In genomic region chr2:87466591-87467120, GRCh38 we compare ENCODE assay signal across 8 cellular contexts.
DNase-seq lines count a peak whose midpoint lies in the region; ATAC-seq and TF ChIP-seq lines count a peak whose summit lies in the region.
"Not testable (repeated sequence)": the region's sequence is repeated elsewhere in the genome, so short reads cannot be mapped to it uniquely, and the experiment has no call there.

No MANE protein-coding gene starts in this region.

- not testable (repeated sequence) for H3K4me3 Mint-ChIP-seq in activated T-cell treated with anti-CD3 and anti-CD28 coated beads, Interleukin-2, amount 50 U/mL, for 24 hours; effector memory CD8-positive, alpha-beta T cell; neural crest cell; stimulated activated memory B cell treated with anti-CD40 and anti-IgM and Interleukin-4, amounts not matched to agents 10 μg/mL and 1 μg/mL and 100 μg/mL, for 72 hours

- ATAC-seq in GM18505 (IDR thresholded peaks at IDR 0.05; ENCODE audit: unreplicated experiment) (peak; percentile 51), GM21619 (IDR thresholded peaks at IDR 0.05; ENCODE audit: unreplicated experiment) (peak; percentile 57), HG03196 (IDR thresholded peaks at IDR 0.05; ENCODE audit: unreplicated experiment) (peak; percentile 51)
- ATAC-seq in effector memory CD8-positive, alpha-beta T cell (replicated peaks), result peak; percentile 92
- ATAC-seq in stimulated activated memory B cell treated with anti-CD40 and anti-IgM and Interleukin-4, amounts not matched to agents 10 μg/mL and 1 μg/mL and 100 μg/mL, for 72 hours, result peak; percentile 76

- TF ChIP-seq CTCF in neural crest cell (conservative IDR thresholded peaks at IDR 0.05), result peak; percentile 42

- not testable (repeated sequence) for TF ChIP-seq POLR2A in GM18505 (IDR thresholded peaks at IDR 0.05; ENCODE audit: borderline replicate concordance, extremely low read depth, insufficient read depth, insufficient read length)

- peaks cover 19% of the 10 kb centered on the region for H3K4me1 Mint-ChIP-seq in activated T-cell treated with anti-CD3 and anti-CD28 coated beads, Interleukin-2, amount 50 U/mL, for 24 hours (ENCODE audit: low read depth)
- peaks cover 23 to 24% of the 10 kb centered on the region in 2 donors for H3K4me1 Mint-ChIP-seq in effector memory CD8-positive, alpha-beta T cell (ENCODE audit: low read depth in 2 of 2)
- not testable (repeated sequence) for H3K4me1 Mint-ChIP-seq in neural crest cell
- peaks cover 34% of the 10 kb centered on the region for H3K4me1 Mint-ChIP-seq in stimulated activated memory B cell treated with anti-CD40 and anti-IgM and Interleukin-4, amounts not matched to agents 10 μg/mL and 1 μg/mL and 100 μg/mL, for 72 hours

- peak overlapping the region; percentile 69 for H3K27ac Mint-ChIP-seq in activated T-cell treated with anti-CD3 and anti-CD28 coated beads, Interleukin-2, amount 50 U/mL, for 24 hours
- peak overlapping the region in 1 of 2 donors; percentile 81 for H3K27ac Mint-ChIP-seq in effector memory CD8-positive, alpha-beta T cell
- not testable (repeated sequence) for H3K27ac Mint-ChIP-seq in neural crest cell (ENCODE audit: unreplicated experiment)
- H3K27ac Mint-ChIP-seq in stimulated activated memory B cell treated with anti-CD40 and anti-IgM and Interleukin-4, amounts not matched to agents 10 μg/mL and 1 μg/mL and 100 μg/mL, for 72 hours, result peak overlapping the region; percentile 40

- H3K27me3 Mint-ChIP-seq in activated T-cell treated with anti-CD3 and anti-CD28 coated beads, Interleukin-2, amount 50 U/mL, for 24 hours; effector memory CD8-positive, alpha-beta T cell; neural crest cell (ENCODE audit: low read depth); stimulated activated memory B cell treated with anti-CD40 and anti-IgM and Interleukin-4, amounts not matched to agents 10 μg/mL and 1 μg/mL and 100 μg/mL, for 72 hours: not testable (repeated sequence)

- not testable (repeated sequence) for H3K9me3 Mint-ChIP-seq in activated T-cell treated with anti-CD3 and anti-CD28 coated beads, Interleukin-2, amount 50 U/mL, for 24 hours; effector memory CD8-positive, alpha-beta T cell; neural crest cell; stimulated activated memory B cell treated with anti-CD40 and anti-IgM and Interleukin-4, amounts not matched to agents 10 μg/mL and 1 μg/mL and 100 μg/mL, for 72 hours

- DNase-seq in T-helper 1 cell, result peak; percentile 52 to 61 (median 58)
- DNase-seq in activated T-cell treated with anti-CD3 and anti-CD28 coated beads, Interleukin-2, amount 50 U/mL, for 24 hours, result peak; percentile 71
- DNase-seq in effector memory CD8-positive, alpha-beta T cell, result peak; percentile 40 to 52 (median 45)
- DNase-seq in neural crest cell (ENCODE audit: low read depth, low spot score), result not testable (repeated sequence)

- H3K36me3 Mint-ChIP-seq in activated T-cell treated with anti-CD3 and anti-CD28 coated beads, Interleukin-2, amount 50 U/mL, for 24 hours (ENCODE audit: low read depth); effector memory CD8-positive, alpha-beta T cell (ENCODE audit: insufficient read depth); neural crest cell (ENCODE audit: low read depth); stimulated activated memory B cell treated with anti-CD40 and anti-IgM and Interleukin-4, amounts not matched to agents 10 μg/mL and 1 μg/mL and 100 μg/mL, for 72 hours: not testable (repeated sequence)
